Comparison of ENCODE assay signal across 24 cellular contexts in genomic region chr18:55575066-55575465, GRCh38.
"Had no signal": no experiment of that assay in that cellular context is flagged by ENCODE, and none has a peak within 500 bp of the region (broad histone marks: within the 10 kb centered on the region; RNA-seq: fewer than 3 reads in every experiment).

No MANE protein-coding gene starts in this region.

- H3K4me1 ChIP-seq: parathyroid adenoma had no signal

- ATAC-seq: heart right ventricle; natural killer cell; right cardiac atrium; sciatic nerve; stimulated activated effector memory CD8-positive, alpha-beta T cell treated with anti-CD3 and anti-CD28 coated beads, Interleukin-12 subunit alpha, Interleukin-12 subunit beta, amount 100 ng/mL, for 72 hours; stimulated activated naive CD8-positive, alpha-beta T cell treated with anti-CD3 and anti-CD28 coated beads, Interleukin-15, amount 100 ng/mL, for 72 hours had no signal

- H3K9me3 ChIP-seq: heart right ventricle, left ventricle myocardium inferior, neutrophil, spleen, suprapubic skin, tibial nerve had no signal

- H3K9ac ChIP-seq: neural progenitor cell, parathyroid adenoma had no signal

- DNase-seq: heart right ventricle; islet precursor cell; left ventricle myocardium inferior; mesendoderm; naive B cell; natural killer cell; nephron progenitor cell; occipital lobe; retina; right cardiac atrium; small intestine; spleen; stimulated activated CD4-positive, alpha-beta T cell treated with anti-CD3 and anti-CD28 coated beads, Interleukin-4, amount 100 ng/mL, for 24 hours; stimulated activated naive CD4-positive, alpha-beta T cell treated with Interleukin-2 at 50 U/mL for 16 hours; stimulated activated naive CD8-positive, alpha-beta T cell treated with anti-CD3 and anti-CD28 coated beads, Interleukin-15, amount 100 ng/mL, for 72 hours had no signal

- H3K4me3 ChIP-seq: heart right ventricle, hepatocyte, left ventricle myocardium inferior, lung, neural progenitor cell, spleen, suprapubic skin, tibial nerve had no signal

- H3K27ac ChIP-seq: hepatocyte, left ventricle myocardium inferior, neural progenitor cell, neutrophil, parathyroid adenoma, suprapubic skin, tibial nerve had no signal

- H3K27me3 ChIP-seq: heart right ventricle, hepatocyte, neural progenitor cell, neutrophil, spleen, suprapubic skin, tibial nerve had no signal

- H3K36me3 ChIP-seq: left ventricle myocardium inferior, neutrophil, spleen, suprapubic skin, tibial nerve had no signal
